Comparison of ENCODE assay signal across 10 cellular contexts in genomic region chr9:17906204-17906840, GRCh38.
DNase-seq lines count a peak whose midpoint lies in the region; ATAC-seq and TF ChIP-seq lines count a peak whose summit lies in the region.
"Had no signal": no experiment of that assay in that cellular context is flagged by ENCODE, and none has a peak within 500 bp of the region (broad histone marks: within the 10 kb centered on the region; RNA-seq: fewer than 3 reads in every experiment).

No MANE protein-coding gene starts in this region.

- H3K27me3 ChIP-seq in H7 (ENCODE audit: control insufficient read depth, insufficient read depth, low read length) (peaks cover 49% of the 10 kb centered on the region), ascending aorta (no peaks in the 10 kb centered on the region)

- H3K4me1 ChIP-seq in ascending aorta, result peaks cover 4% of the 10 kb centered on the region in 2 donors

- H3K4me3 ChIP-seq in H7 (ENCODE audit: insufficient read depth, low read depth, low read length) (peak overlapping the region; percentile 49), ascending aorta (peak overlapping the region; percentile 62 to 78), skeletal muscle cell (ENCODE audit: low read depth, low read length) (peak overlapping the region; percentile 13)

- intact Hi-C loops in ascending aorta (cut with DNase I), result loop anchor here (5.0 to 10.0 kb wide), 3 partner anchors 94 to 306 kb away; no protein-coding TSS in a partner anchor
- intact Hi-C loops in activated CD4-positive, alpha-beta T cell treated with anti-CD3 and anti-CD28 coated beads, Interleukin-2, amount 10 ng/mL, durations not matched to agents 24 days and 14 days (cut with micrococcal nuclease), result no loop called here

- no peaks in the 10 kb centered on the region for H3K9me3 Mint-ChIP-seq in activated CD4-positive, alpha-beta T cell treated with anti-CD3 and anti-CD28 coated beads, Interleukin-2, amount 10 ng/mL, durations not matched to agents 24 days and 14 days

- H3K27me3 Mint-ChIP-seq in activated CD4-positive, alpha-beta T cell treated with anti-CD3 and anti-CD28 coated beads, Interleukin-2, amount 10 ng/mL, durations not matched to agents 24 days and 14 days, result peaks cover 10% of the 10 kb centered on the region

- H3K9me3 ChIP-seq in ascending aorta, result no peaks in the 10 kb centered on the region

- no peak for TF ChIP-seq CTCF in ascending aorta (IDR thresholded peaks at IDR 0.05)

- peak overlapping the region; percentile 88 to 95 for H3K27ac ChIP-seq in ascending aorta

- H3K4me1 Mint-ChIP-seq in activated CD4-positive, alpha-beta T cell treated with anti-CD3 and anti-CD28 coated beads, Interleukin-2, amount 10 ng/mL, durations not matched to agents 24 days and 14 days, result no peaks in the 10 kb centered on the region

- no peaks in the 10 kb centered on the region for H3K36me3 Mint-ChIP-seq in activated CD4-positive, alpha-beta T cell treated with anti-CD3 and anti-CD28 coated beads, Interleukin-2, amount 10 ng/mL, durations not matched to agents 24 days and 14 days (ENCODE audit: low read depth)

- H3K4me3 Mint-ChIP-seq in activated CD4-positive, alpha-beta T cell treated with anti-CD3 and anti-CD28 coated beads, Interleukin-2, amount 10 ng/mL, durations not matched to agents 24 days and 14 days, result no peak overlapping the region

- no peak overlapping the region for H3K27ac Mint-ChIP-seq in activated CD4-positive, alpha-beta T cell treated with anti-CD3 and anti-CD28 coated beads, Interleukin-2, amount 10 ng/mL, durations not matched to agents 24 days and 14 days

- no peak for ATAC-seq in GM21390 (IDR thresholded peaks at IDR 0.05; ENCODE audit: unreplicated experiment)
- no peak for ATAC-seq in GM21529 (IDR thresholded peaks at IDR 0.05; ENCODE audit: unreplicated experiment)

- H3K36me3 ChIP-seq in H7 (replicated peaks; ENCODE audit: control insufficient read depth, insufficient read depth, low read length), result no peaks in the 10 kb centered on the region
- no peaks in the 10 kb centered on the region for H3K36me3 ChIP-seq in ascending aorta

- peak; percentile 77 for DNase-seq in H7
- DNase-seq in ascending aorta (ENCODE audit: low spot score in 2 of 2), result peak in 1 of 2 donors; percentile 65
- DNase-seq in iPS-NIHi7 (ENCODE audit: extremely low spot score), result peak; percentile 57
- DNase-seq in skeletal muscle cell (ENCODE audit: low read depth), result no peak
- no peak for DNase-seq in stimulated activated CD4-positive, alpha-beta T cell treated with anti-CD3 and anti-CD28 coated beads, Interleukin-4, amount 100 ng/mL, for 1 hour
- DNase-seq in activated CD4-positive, alpha-beta T cell treated with anti-CD3 and anti-CD28 coated beads, Interleukin-2, amount 10 ng/mL, durations not matched to agents 24 days and 14 days, result no peak
- DNase-seq: dermis blood vessel endothelial cell, SHP77 had no signal

Comparison
In these comparisons a context has a peak if more than half of its experiments do, and no peak if none do; other contexts are left out.
1. DNase-seq: peak in H7 (single experiment) and iPS-NIHi7 (single experiment); none in skeletal muscle cell (single experiment), stimulated activated CD4-positive, alpha-beta T cell treated with anti-CD3 and anti-CD28 coated beads, Interleukin-4, amount 100 ng/mL, for 1 hour (single experiment) and activated CD4-positive, alpha-beta T cell treated with anti-CD3 and anti-CD28 coated beads, Interleukin-2, amount 10 ng/mL, durations not matched to agents 24 days and 14 days (single experiment).
2. H3K4me3 ChIP-seq: peak in every context shown above with its lines; median percentile 70 in ascending aorta; 49 in H7; 13 in skeletal muscle cell.